ENCODE assay signal across 10 cellular contexts in genomic region chr3:159805411-159805772, GRCh38. TPM values are rescaled to one million over a fixed set of nuclear protein-coding genes. Genes with fewer than 3 reads are reported as not detected.
DNase-seq lines count a peak whose midpoint lies in the region; ATAC-seq and TF ChIP-seq lines count a peak whose summit lies in the region.
"Had no signal": no experiment of that assay in that cellular context is flagged by ENCODE, and none has a peak within 500 bp of the region (broad histone marks: within the 10 kb centered on the region; RNA-seq: fewer than 3 reads in every experiment).

No MANE protein-coding gene starts in this region.

- H3K36me3 ChIP-seq in esophagus muscularis mucosa (no peaks in the 10 kb centered on the region), BE2C (no peaks in the 10 kb centered on the region)
- H3K36me3 ChIP-seq: colonic mucosa had no signal

- DNase-seq in esophagus muscularis mucosa (ENCODE audit: extremely low spot score) (no peak), AML-193 (lab: John Stamatoyannopoulos, UW) (no peak), BE2C (no peak)
- DNase-seq in activated effector memory CD4-positive, alpha-beta T cell treated with Interleukin-2 at 50 U/mL for 16 hours = no peak
- DNase-seq: NCI-H524 treated with DMSO at 0.1 percent for 48 hours had no signal

- peak; percentile 13 for ATAC-seq in GM21447 (IDR thresholded peaks at IDR 0.05; ENCODE audit: unreplicated experiment)
- peak; percentile 14 for ATAC-seq in HG03457 (IDR thresholded peaks at IDR 0.05; ENCODE audit: unreplicated experiment)
- ATAC-seq in GM19351 (IDR thresholded peaks at IDR 0.05; ENCODE audit: unreplicated experiment) = no peak

- intact Hi-C loops in esophagus muscularis mucosa (cut with DNase I) = loop anchor here (2.0 to 5.0 kb wide), 3 partner anchors 41 to 197 kb away; no protein-coding TSS in a partner anchor

- TF ChIP-seq CTCF in C4-2B (conservative IDR thresholded peaks at IDR 0.05) (peak; percentile 61), esophagus muscularis mucosa (IDR thresholded peaks at IDR 0.05) (no peak), BE2C (IDR thresholded peaks at IDR 0.05; ENCODE audit: low read depth, low read length) (no peak)

- H3K27ac ChIP-seq in C4-2B (no peak overlapping the region), esophagus muscularis mucosa (replicated peaks in 1 of 4) (peak overlapping the region; percentile 62 to 90 (median 84))
- H3K27ac ChIP-seq: colonic mucosa had no signal

- H3K4me3 ChIP-seq in esophagus muscularis mucosa = no peak overlapping the region
- H3K4me3 ChIP-seq in BE2C (ENCODE audit: low read depth, low read length) = no peak overlapping the region
- H3K4me3 ChIP-seq: colonic mucosa had no signal

- H3K4me1 ChIP-seq in esophagus muscularis mucosa (peaks cover 41 to 82% (median 82%) of the 10 kb centered on the region in 4 donors), BE2C (no peaks in the 10 kb centered on the region)
- H3K4me1 ChIP-seq: colonic mucosa had no signal

- TF ChIP-seq EP300 in esophagus muscularis mucosa (IDR thresholded peaks at IDR 0.05) = no peak

- no peaks in the 10 kb centered on the region for H3K27me3 ChIP-seq in esophagus muscularis mucosa
- H3K27me3 ChIP-seq in BE2C = no peaks in the 10 kb centered on the region
- H3K27me3 ChIP-seq: colonic mucosa had no signal

- 71% methylated on average over 1 of the region's 1 CpG for WGBS in esophagus muscularis mucosa

- TF ChIP-seq POLR2A in esophagus muscularis mucosa (IDR thresholded peaks at IDR 0.05; ENCODE audit: low read depth) = no peak

- H3K9me3 ChIP-seq in esophagus muscularis mucosa (no peaks in the 10 kb centered on the region), BE2C (no peaks in the 10 kb centered on the region)
- H3K9me3 ChIP-seq: colonic mucosa had no signal

RNA-seq across cellular contexts. Expression of gene SCHIP1, which starts 34.3 kb away (rescaled TPM):
- total RNA-seq in esophagus muscularis mucosa = 10 to 100 TPM; 10.8 to 23.5 (median 14.3) TPM
- polyA plus RNA-seq in BE2C (2012; ENCODE audit: insufficient read depth, insufficient read length, low read depth) = 317 TPM
